1 cellular context compared by ENCODE assay signal in the genomic region with DNA sequence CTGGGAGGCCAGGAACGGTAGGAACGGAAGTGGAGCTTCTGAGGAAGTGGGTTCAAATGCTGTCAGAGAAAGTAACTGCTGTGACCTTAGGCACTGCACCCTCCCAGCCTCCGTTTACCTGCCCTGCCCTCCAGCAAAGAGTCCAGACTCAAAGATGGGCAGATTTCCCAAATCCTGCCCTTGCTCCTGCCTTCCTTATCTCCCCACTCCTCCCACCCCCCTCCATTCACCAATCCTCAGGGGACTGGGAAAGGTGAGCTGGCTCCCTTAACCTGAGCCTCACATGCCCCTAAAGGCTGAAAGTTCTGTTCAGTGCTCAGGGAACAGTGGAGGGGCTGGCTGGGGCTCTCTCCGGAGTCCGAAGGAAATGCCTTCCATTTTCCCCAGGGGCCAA.
TF ChIP-seq lines count a peak whose summit lies in the region.

No MANE protein-coding gene starts in this region.

TF ChIP-seq in HEK293, 187 proteins besides CTCF, POLR2A, EP300 and RAD21 (continued from another document):
- no peak for TF ChIP-seq ZNF157 (tag by site-specific recombination; IDR thresholded peaks at IDR 0.05)
- TF ChIP-seq ZNF433 (tag by site-specific recombination; IDR thresholded peaks at IDR 0.05; ENCODE audit: low read depth) = no peak
- TF ChIP-seq TRIM28 (IDR thresholded peaks at IDR 0.05; ENCODE audit: borderline replicate concordance, low read length) = no peak
- TF ChIP-seq, protein P1, sequence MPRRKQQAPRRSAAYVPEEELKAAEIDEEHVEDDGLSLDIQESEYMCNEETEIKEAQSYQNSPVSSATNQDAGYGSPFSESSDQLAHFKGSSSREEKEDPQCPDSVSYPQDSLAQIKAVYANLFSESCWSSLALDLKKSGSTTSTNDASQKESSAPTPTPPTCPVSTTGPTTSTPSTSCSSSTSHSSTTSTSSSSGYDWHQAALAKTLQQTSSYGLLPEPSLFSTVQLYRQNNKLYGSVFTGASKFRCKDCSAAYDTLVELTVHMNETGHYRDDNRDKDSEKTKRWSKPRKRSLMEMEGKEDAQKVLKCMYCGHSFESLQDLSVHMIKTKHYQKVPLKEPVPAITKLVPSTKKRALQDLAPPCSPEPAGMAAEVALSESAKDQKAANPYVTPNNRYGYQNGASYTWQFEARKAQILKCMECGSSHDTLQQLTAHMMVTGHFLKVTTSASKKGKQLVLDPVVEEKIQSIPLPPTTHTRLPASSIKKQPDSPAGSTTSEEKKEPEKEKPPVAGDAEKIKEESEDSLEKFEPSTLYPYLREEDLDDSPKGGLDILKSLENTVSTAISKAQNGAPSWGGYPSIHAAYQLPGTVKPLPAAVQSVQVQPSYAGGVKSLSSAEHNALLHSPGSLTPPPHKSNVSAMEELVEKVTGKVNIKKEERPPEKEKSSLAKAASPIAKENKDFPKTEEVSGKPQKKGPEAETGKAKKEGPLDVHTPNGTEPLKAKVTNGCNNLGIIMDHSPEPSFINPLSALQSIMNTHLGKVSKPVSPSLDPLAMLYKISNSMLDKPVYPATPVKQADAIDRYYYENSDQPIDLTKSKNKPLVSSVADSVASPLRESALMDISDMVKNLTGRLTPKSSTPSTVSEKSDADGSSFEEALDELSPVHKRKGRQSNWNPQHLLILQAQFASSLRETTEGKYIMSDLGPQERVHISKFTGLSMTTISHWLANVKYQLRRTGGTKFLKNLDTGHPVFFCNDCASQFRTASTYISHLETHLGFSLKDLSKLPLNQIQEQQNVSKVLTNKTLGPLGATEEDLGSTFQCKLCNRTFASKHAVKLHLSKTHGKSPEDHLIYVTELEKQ (tag by site-specific recombination; IDR thresholded peaks at IDR 0.05; ENCODE audit: borderline replicate concordance) = no peak
- TF ChIP-seq ZNF843 (tag by site-specific recombination; IDR thresholded peaks at IDR 0.05) = no peak
- TF ChIP-seq KLF1 (tag by site-specific recombination; IDR thresholded peaks at IDR 0.05) = peak; percentile 61
- TF ChIP-seq ZNF302 (tag by site-specific recombination; IDR thresholded peaks at IDR 0.05; ENCODE audit: low read depth) = no peak
- peak; percentile 50; the same call in 1 of the 2 replicates for TF ChIP-seq OSR2 (tag by site-specific recombination; IDR thresholded peaks at IDR 0.05)
